In the genomic region with DNA sequence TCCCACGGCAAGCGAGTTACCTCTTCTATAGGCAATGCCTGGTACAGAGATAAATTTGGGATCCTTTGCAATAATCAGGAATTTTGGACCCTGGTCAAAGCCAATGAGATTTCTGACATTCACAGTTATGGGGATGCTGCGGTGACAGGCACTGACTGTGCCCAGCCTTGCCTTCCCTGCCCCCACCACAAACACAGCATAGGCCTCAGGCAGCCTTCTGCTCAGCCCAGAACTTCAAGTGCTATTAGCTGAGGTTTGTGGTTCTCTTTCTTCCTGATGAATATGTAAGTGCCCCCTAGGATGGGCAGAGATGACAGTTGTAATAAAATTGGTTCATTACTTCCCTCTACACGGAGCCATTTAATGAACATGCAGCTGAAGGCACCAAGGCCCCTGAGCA, we compare ENCODE assay signal across 2 cellular contexts.
TF ChIP-seq lines count a peak whose summit lies in the region.

No MANE protein-coding gene starts in this region.

TF ChIP-seq in SK-N-SH treated with all-trans-retinoic acid at 6 μM for 48 hours, 23 proteins besides CTCF, POLR2A, EP300 and RAD21 (continued from another document):
- TF ChIP-seq, protein P1, sequence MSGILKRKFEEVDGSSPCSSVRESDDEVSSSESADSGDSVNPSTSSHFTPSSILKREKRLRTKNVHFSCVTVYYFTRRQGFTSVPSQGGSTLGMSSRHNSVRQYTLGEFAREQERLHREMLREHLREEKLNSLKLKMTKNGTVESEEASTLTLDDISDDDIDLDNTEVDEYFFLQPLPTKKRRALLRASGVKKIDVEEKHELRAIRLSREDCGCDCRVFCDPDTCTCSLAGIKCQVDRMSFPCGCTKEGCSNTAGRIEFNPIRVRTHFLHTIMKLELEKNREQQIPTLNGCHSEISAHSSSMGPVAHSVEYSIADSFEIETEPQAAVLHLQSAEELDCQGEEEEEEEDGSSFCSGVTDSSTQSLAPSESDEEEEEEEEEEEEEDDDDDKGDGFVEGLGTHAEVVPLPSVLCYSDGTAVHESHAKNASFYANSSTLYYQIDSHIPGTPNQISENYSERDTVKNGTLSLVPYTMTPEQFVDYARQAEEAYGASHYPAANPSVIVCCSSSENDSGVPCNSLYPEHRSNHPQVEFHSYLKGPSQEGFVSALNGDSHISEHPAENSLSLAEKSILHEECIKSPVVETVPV (CRISPR knock-in tag; IDR thresholded peaks at IDR 0.05): no peak
- TF ChIP-seq ZFP30 (CRISPR knock-in tag; IDR thresholded peaks at IDR 0.05) (no peak), ZNF8 (CRISPR knock-in tag; IDR thresholded peaks at IDR 0.05) (no peak), PATZ1 (CRISPR knock-in tag; IDR thresholded peaks at IDR 0.05; ENCODE audit: borderline replicate concordance) (no peak), OSR1 (CRISPR knock-in tag; IDR thresholded peaks at IDR 0.05) (no peak), BACH2 (CRISPR knock-in tag; IDR thresholded peaks at IDR 0.05; ENCODE audit: borderline replicate concordance) (no peak), ZNF565 (CRISPR knock-in tag; conservative IDR thresholded peaks at IDR 0.05; ENCODE audit: low read depth) (no peak), GLIS3 (CRISPR knock-in tag; IDR thresholded peaks at IDR 0.05) (no peak), TOX (CRISPR knock-in tag; IDR thresholded peaks at IDR 0.05; ENCODE audit: borderline replicate concordance) (no peak), RARB (CRISPR knock-in tag; IDR thresholded peaks at IDR 0.05) (no peak), ZC3H10 (CRISPR knock-in tag; IDR thresholded peaks at IDR 0.05) (no peak), ZFP3 (CRISPR knock-in tag; IDR thresholded peaks at IDR 0.05) (no peak), TCF4 (CRISPR knock-in tag; IDR thresholded peaks at IDR 0.05; ENCODE audit: borderline replicate concordance) (no peak)
- TF ChIP-seq, protein P2, sequence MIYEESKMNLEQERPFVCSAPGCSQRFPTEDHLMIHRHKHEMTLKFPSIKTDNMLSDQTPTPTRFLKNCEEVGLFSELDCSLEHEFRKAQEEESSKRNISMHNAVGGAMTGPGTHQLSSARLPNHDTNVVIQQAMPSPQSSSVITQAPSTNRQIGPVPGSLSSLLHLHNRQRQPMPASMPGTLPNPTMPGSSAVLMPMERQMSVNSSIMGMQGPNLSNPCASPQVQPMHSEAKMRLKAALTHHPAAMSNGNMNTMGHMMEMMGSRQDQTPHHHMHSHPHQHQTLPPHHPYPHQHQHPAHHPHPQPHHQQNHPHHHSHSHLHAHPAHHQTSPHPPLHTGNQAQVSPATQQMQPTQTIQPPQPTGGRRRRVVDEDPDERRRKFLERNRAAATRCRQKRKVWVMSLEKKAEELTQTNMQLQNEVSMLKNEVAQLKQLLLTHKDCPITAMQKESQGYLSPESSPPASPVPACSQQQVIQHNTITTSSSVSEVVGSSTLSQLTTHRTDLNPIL (CRISPR knock-in tag; IDR thresholded peaks at IDR 0.05; ENCODE audit: low read depth): no peak

TF ChIP-seq in HepG2, 621 proteins besides CTCF, POLR2A, EP300 and RAD21 (continued from another document):
- TF ChIP-seq ZBTB40 (IDR thresholded peaks at IDR 0.05) (no peak), ZBTB40 (CRISPR knock-in tag; IDR thresholded peaks at IDR 0.05) (no peak), NR2F1 (CRISPR knock-in tag; IDR thresholded peaks at IDR 0.05) (no peak), ISL2 (CRISPR knock-in tag; IDR thresholded peaks at IDR 0.05) (no peak), ZKSCAN5 (CRISPR knock-in tag; IDR thresholded peaks at IDR 0.05) (no peak), CENPBD1 (CRISPR knock-in tag; IDR thresholded peaks at IDR 0.05; ENCODE audit: borderline replicate concordance, low read depth) (no peak), ZSCAN12 (CRISPR knock-in tag; IDR thresholded peaks at IDR 0.05) (no peak), SIX4 (CRISPR knock-in tag; IDR thresholded peaks at IDR 0.05) (no peak), ZNF660 (CRISPR knock-in tag; IDR thresholded peaks at IDR 0.05; ENCODE audit: borderline replicate concordance, low read depth) (no peak)
TF ChIP-seq in HepG2: peak in this region for 0.
